ENCODE assay signal across 14 cellular contexts in the genomic region with DNA sequence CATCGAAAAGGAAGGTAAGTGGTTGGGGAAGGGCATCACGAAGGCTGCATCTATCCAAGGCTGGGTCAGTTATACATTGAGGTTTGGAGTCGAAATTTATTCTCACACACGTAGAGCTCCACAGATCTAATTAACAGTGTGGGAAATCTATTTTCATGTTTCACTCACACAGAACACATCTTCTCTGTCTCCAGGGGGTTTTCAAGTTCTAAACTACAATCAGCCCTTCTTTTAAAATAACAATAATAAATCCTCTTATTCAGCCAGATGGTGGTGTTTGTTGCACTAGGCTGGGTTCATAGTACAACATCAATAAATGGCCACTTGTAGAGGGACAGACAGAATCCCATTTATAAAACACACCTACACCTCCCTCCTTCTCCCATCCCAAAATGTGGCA.
DNase-seq lines count a peak whose midpoint lies in the region; ATAC-seq and TF ChIP-seq lines count a peak whose summit lies in the region.
"Had no signal": no experiment of that assay in that cellular context is flagged by ENCODE, and none has a peak within 500 bp of the region (broad histone marks: within the 10 kb centered on the region; RNA-seq: fewer than 3 reads in every experiment).

No MANE protein-coding gene starts in this region.

- H3K36me3 Mint-ChIP-seq in HFFc6 (ENCODE audit: low read depth) = no peaks in the 10 kb centered on the region
- no peaks in the 10 kb centered on the region for H3K36me3 Mint-ChIP-seq in mesothelial cell of epicardium
- H3K36me3 Mint-ChIP-seq: activated CD4-positive, alpha-beta memory T cell treated with anti-CD3 and anti-CD28 coated beads for 36 hours; memory B cell had no signal

- H3K4me1 Mint-ChIP-seq in HFFc6 (ENCODE audit: low read depth) (no peaks in the 10 kb centered on the region; the same call in 1 of the 2 replicates), mesothelial cell of epicardium (peaks cover 25% of the 10 kb centered on the region)
- H3K4me1 Mint-ChIP-seq: memory B cell had no signal

- H3K4me1 ChIP-seq in breast epithelium (peaks cover 6 to 9% of the 10 kb centered on the region in 2 donors), stomach smooth muscle (ENCODE audit: control insufficient read depth, insufficient read depth, low read length) (peaks cover 40% of the 10 kb centered on the region)
- H3K4me1 ChIP-seq: colonic mucosa had no signal

- H3K27ac Mint-ChIP-seq in HFFc6 (peak overlapping the region; percentile 96), mesothelial cell of epicardium (peak overlapping the region; percentile 26)
- H3K27ac Mint-ChIP-seq: activated CD4-positive, alpha-beta memory T cell treated with anti-CD3 and anti-CD28 coated beads for 36 hours; memory B cell had no signal

- intact Hi-C loops in breast epithelium (cut with DNase I; ENCODE audit: low total_unique reads) = no loop called here

- TF ChIP-seq POLR2A in breast epithelium (IDR thresholded peaks at IDR 0.05) = no peak

- in situ Hi-C loops in GM13976 (cut with MboI; ENCODE audit: low sequenced_read_pairs, unreplicated experiment) = no loop called here

- H3K4me3 ChIP-seq in breast epithelium (no peak overlapping the region), stomach smooth muscle (ENCODE audit: low read length in 2 of 2) (peak overlapping the region in 1 of 2 donors; percentile 15)
- H3K4me3 ChIP-seq: colonic mucosa had no signal

- TF ChIP-seq CTCF in HFFc6 (IDR thresholded peaks at IDR 0.05) (no peak), breast epithelium (IDR thresholded peaks at IDR 0.05) (no peak), mesothelial cell of epicardium (IDR thresholded peaks at IDR 0.05; ENCODE audit: unreplicated experiment) (no peak), GM13976 (IDR thresholded peaks at IDR 0.05; ENCODE audit: borderline replicate concordance, control extremely low read depth, extremely low read depth, insufficient read depth, missing control alignments) (no peak)

- H3K27me3 ChIP-seq in breast epithelium = no peaks in the 10 kb centered on the region
- no peaks in the 10 kb centered on the region for H3K27me3 ChIP-seq in stomach smooth muscle (ENCODE audit: control insufficient read depth in 1 of 2, insufficient read depth in 2 of 2, low read length in 2 of 2)
- H3K27me3 ChIP-seq: colonic mucosa, neutrophil had no signal

- H3K36me3 ChIP-seq in breast epithelium (no peaks in the 10 kb centered on the region), stomach smooth muscle (ENCODE audit: control insufficient read depth in 2 of 2, insufficient read depth in 2 of 2, low read length in 2 of 2) (no peaks in the 10 kb centered on the region)
- H3K36me3 ChIP-seq: colonic mucosa, neutrophil had no signal

- ATAC-seq in GM21737 (IDR thresholded peaks at IDR 0.05; ENCODE audit: unreplicated experiment) = no peak

- H3K9me3 Mint-ChIP-seq in HFFc6 = no peaks in the 10 kb centered on the region
- no peaks in the 10 kb centered on the region for H3K9me3 Mint-ChIP-seq in mesothelial cell of epicardium
- H3K9me3 Mint-ChIP-seq: activated CD4-positive, alpha-beta memory T cell treated with anti-CD3 and anti-CD28 coated beads for 36 hours; memory B cell had no signal

- peak overlapping the region; percentile 58 to 61 for H3K9ac ChIP-seq in stomach smooth muscle (ENCODE audit: low read length in 2 of 2)

- peak overlapping the region; percentile 75 to 89 for H3K27ac ChIP-seq in breast epithelium
- peak overlapping the region; percentile 97 for H3K27ac ChIP-seq in stomach smooth muscle (ENCODE audit: low read length)
- H3K27ac ChIP-seq: neutrophil had no signal

- no peak for DNase-seq in HFFc6
- DNase-seq in breast epithelium (ENCODE audit: low spot score in 2 of 2) = no peak
- DNase-seq in mesothelial cell of epicardium (ENCODE audit: low spot score in 2 of 2, unreplicated experiment in 2 of 2) = no peak
- DNase-seq in DMS53 treated with DMSO at 0.1 percent for 48 hours (lab: John Stamatoyannopoulos, UW; ENCODE audit: unreplicated experiment) = no peak
- DNase-seq in GM13976 (ENCODE audit: low spot score) = no peak
- no peak for DNase-seq in NK-92 treated with Interleukin-12 subunit alpha and Interleukin-12 subunit beta, amount 100 ng/mL, for 24 hours (lab: John Stamatoyannopoulos, UW)
- DNase-seq: activated CD4-positive, alpha-beta memory T cell treated with anti-CD3 and anti-CD28 coated beads for 36 hours; colonic mucosa; erythroblast; NCI-H1436 treated with DMSO at 0.1 percent for 48 hours had no signal

- H3K4me3 Mint-ChIP-seq in HFFc6 = peak overlapping the region; percentile 74
- H3K4me3 Mint-ChIP-seq in mesothelial cell of epicardium = no peak overlapping the region
- H3K4me3 Mint-ChIP-seq: activated CD4-positive, alpha-beta memory T cell treated with anti-CD3 and anti-CD28 coated beads for 36 hours; memory B cell had no signal

- H3K27me3 Mint-ChIP-seq in HFFc6 (ENCODE audit: insufficient read depth) = no peaks in the 10 kb centered on the region
- no peaks in the 10 kb centered on the region for H3K27me3 Mint-ChIP-seq in mesothelial cell of epicardium (ENCODE audit: low read depth)
- H3K27me3 Mint-ChIP-seq: activated CD4-positive, alpha-beta memory T cell treated with anti-CD3 and anti-CD28 coated beads for 36 hours had no signal

- H3K9me3 ChIP-seq in breast epithelium = no peaks in the 10 kb centered on the region
- no peaks in the 10 kb centered on the region for H3K9me3 ChIP-seq in stomach smooth muscle (ENCODE audit: control insufficient read depth in 2 of 2, low read length in 2 of 2)
- H3K9me3 ChIP-seq: colonic mucosa, neutrophil had no signal
